12 cellular contexts compared by ENCODE assay signal in genomic region chr3:50239649-50240048, GRCh38. TPM values are rescaled to one million over a fixed set of nuclear protein-coding genes. Genes with fewer than 3 reads are reported as not detected.
DNase-seq lines count a peak whose midpoint lies in the region; ATAC-seq and TF ChIP-seq lines count a peak whose summit lies in the region.
"Had no signal": no experiment of that assay in that cellular context is flagged by ENCODE, and none has a peak within 500 bp of the region (broad histone marks: within the 10 kb centered on the region; RNA-seq: fewer than 3 reads in every experiment).

No MANE protein-coding gene starts in this region.

- peaks cover 21 to 93% (median 91%) of the 10 kb centered on the region in 5 donors for H3K4me1 ChIP-seq in subcutaneous abdominal adipose tissue (ENCODE audit: control insufficient read depth in 5 of 5, insufficient read depth in 5 of 5, low read length in 5 of 5)

- peak overlapping the region; percentile 99 for H3K4me3 Mint-ChIP-seq in activated CD4-positive, alpha-beta T cell treated with anti-CD3 and anti-CD28 coated beads, Interleukin-2, amount 10 ng/mL, durations not matched to agents 24 days and 14 days
- H3K4me3 Mint-ChIP-seq in activated T-helper 2 cell treated with anti-CD3 and anti-CD28 coated beads, Interferon-gamma antibody, Interleukin-2, Interleukin-4, amounts not matched to agents 10 μg/mL and 5 μg/mL and 100 μg/mL, durations not matched to agents 14 hours and 24 hours and 36 hours (ENCODE audit: low read depth) = peak overlapping the region; percentile 55

- H3K27ac ChIP-seq in layer of hippocampus (ENCODE audit: low read depth, low read length) (peak overlapping the region; percentile 86), subcutaneous abdominal adipose tissue (ENCODE audit: low read depth, low read length) (peak overlapping the region; percentile 92)
- H3K27ac ChIP-seq: WERI-Rb-1 had no signal

- no peak for TF ChIP-seq CTCF in GM10266 (IDR thresholded peaks at IDR 0.05; ENCODE audit: control insufficient read depth, insufficient read depth, low read depth, missing control alignments)

- peaks cover 30% of the 10 kb centered on the region for H3K36me3 Mint-ChIP-seq in activated CD4-positive, alpha-beta T cell treated with anti-CD3 and anti-CD28 coated beads, Interleukin-2, amount 10 ng/mL, durations not matched to agents 24 days and 14 days (ENCODE audit: low read depth)
- H3K36me3 Mint-ChIP-seq in activated T-helper 2 cell treated with anti-CD3 and anti-CD28 coated beads, Interferon-gamma antibody, Interleukin-2, Interleukin-4, amounts not matched to agents 10 μg/mL and 5 μg/mL and 100 μg/mL, durations not matched to agents 14 hours and 24 hours and 36 hours (ENCODE audit: low read depth) = peaks cover 52% of the 10 kb centered on the region

- H3K9ac ChIP-seq in subcutaneous abdominal adipose tissue (ENCODE audit: low read length in 5 of 5) = peak overlapping the region; percentile 30 to 98 (median 49)

- H3K36me3 ChIP-seq in subcutaneous abdominal adipose tissue (ENCODE audit: control insufficient read depth in 5 of 5, insufficient read depth in 5 of 5, low read length in 5 of 5) = peaks cover 0 to 19% (median 12%) of the 10 kb centered on the region in 5 donors
- H3K36me3 ChIP-seq: colonic mucosa had no signal

- ATAC-seq in HG03521 (IDR thresholded peaks at IDR 0.05; ENCODE audit: unreplicated experiment) = no peak

- DNase-seq in activated CD4-positive, alpha-beta T cell treated with anti-CD3 and anti-CD28 coated beads, Interleukin-2, amount 10 ng/mL, durations not matched to agents 24 days and 14 days = no peak
- no peak for DNase-seq in activated CD4-positive, alpha-beta T cell treated with anti-CD3 and anti-CD28 coated beads, Interleukin-2, amount 50 U/mL, for 48 hours
- no peak for DNase-seq in activated T-helper 2 cell treated with anti-CD3 and anti-CD28 coated beads, Interferon-gamma antibody, Interleukin-2, Interleukin-4, amounts not matched to agents 10 μg/mL and 5 μg/mL and 100 μg/mL, durations not matched to agents 14 hours and 24 hours and 36 hours (ENCODE audit: low spot score)
- DNase-seq in GM10266 (ENCODE audit: extremely low spot score) = no peak
- DNase-seq in posterior vena cava (ENCODE audit: low spot score) = no peak
- DNase-seq: colonic mucosa, islet precursor cell, WERI-Rb-1 had no signal

- intact Hi-C loops in activated CD4-positive, alpha-beta T cell treated with anti-CD3 and anti-CD28 coated beads, Interleukin-2, amount 10 ng/mL, durations not matched to agents 24 days and 14 days (cut with micrococcal nuclease) = loop anchor here (5.0 kb wide), 5 partner anchors 98 to 1522 kb away; partner anchors contain the start of genes C3orf18, CISH, HEMK1 and IP6K1
- intact Hi-C loops in activated T-helper 2 cell treated with anti-CD3 and anti-CD28 coated beads, Interferon-gamma antibody, Interleukin-2, Interleukin-4, amounts not matched to agents 10 μg/mL and 5 μg/mL and 100 μg/mL, durations not matched to agents 14 hours and 24 hours and 36 hours (cut with micrococcal nuclease) = loop anchor here (5.0 kb wide), 3 partner anchors 83 to 363 kb away; partner anchors contain the start of gene HYAL2
- intact Hi-C loops in posterior vena cava (cut with DNase I) = no loop called here

- H3K4me3 ChIP-seq in subcutaneous abdominal adipose tissue (ENCODE audit: low read depth in 1 of 5, low read length in 5 of 5) = peak overlapping the region in 3 of 5 donors; percentile 22 to 99 (median 95)

- H3K27ac Mint-ChIP-seq in activated CD4-positive, alpha-beta T cell treated with anti-CD3 and anti-CD28 coated beads, Interleukin-2, amount 10 ng/mL, durations not matched to agents 24 days and 14 days = peak overlapping the region; percentile 82
- H3K27ac Mint-ChIP-seq in activated T-helper 2 cell treated with anti-CD3 and anti-CD28 coated beads, Interferon-gamma antibody, Interleukin-2, Interleukin-4, amounts not matched to agents 10 μg/mL and 5 μg/mL and 100 μg/mL, durations not matched to agents 14 hours and 24 hours and 36 hours = no peak overlapping the region

- H3K27me3 ChIP-seq in layer of hippocampus (ENCODE audit: control insufficient read depth, insufficient read depth, low read length) = no peaks in the 10 kb centered on the region
- H3K27me3 ChIP-seq in subcutaneous abdominal adipose tissue (ENCODE audit: control insufficient read depth in 5 of 5, insufficient read depth in 4 of 5, low read length in 5 of 5) = no peaks in the 10 kb centered on the region
- H3K27me3 ChIP-seq: colonic mucosa had no signal

- H3K9me3 ChIP-seq in subcutaneous abdominal adipose tissue (ENCODE audit: control insufficient read depth in 5 of 5, low read length in 5 of 5) = no peaks in the 10 kb centered on the region
- H3K9me3 ChIP-seq: colonic mucosa had no signal

- peaks cover 55% of the 10 kb centered on the region for H3K4me1 Mint-ChIP-seq in activated CD4-positive, alpha-beta T cell treated with anti-CD3 and anti-CD28 coated beads, Interleukin-2, amount 10 ng/mL, durations not matched to agents 24 days and 14 days
- H3K4me1 Mint-ChIP-seq in activated T-helper 2 cell treated with anti-CD3 and anti-CD28 coated beads, Interferon-gamma antibody, Interleukin-2, Interleukin-4, amounts not matched to agents 10 μg/mL and 5 μg/mL and 100 μg/mL, durations not matched to agents 14 hours and 24 hours and 36 hours (ENCODE audit: low read depth) = peaks cover 56% of the 10 kb centered on the region

- no peaks in the 10 kb centered on the region for H3K27me3 Mint-ChIP-seq in activated CD4-positive, alpha-beta T cell treated with anti-CD3 and anti-CD28 coated beads, Interleukin-2, amount 10 ng/mL, durations not matched to agents 24 days and 14 days
- no peaks in the 10 kb centered on the region for H3K27me3 Mint-ChIP-seq in activated T-helper 2 cell treated with anti-CD3 and anti-CD28 coated beads, Interferon-gamma antibody, Interleukin-2, Interleukin-4, amounts not matched to agents 10 μg/mL and 5 μg/mL and 100 μg/mL, durations not matched to agents 14 hours and 24 hours and 36 hours (ENCODE audit: low read depth)

- no peaks in the 10 kb centered on the region for H3K9me3 Mint-ChIP-seq in activated CD4-positive, alpha-beta T cell treated with anti-CD3 and anti-CD28 coated beads, Interleukin-2, amount 10 ng/mL, durations not matched to agents 24 days and 14 days
- H3K9me3 Mint-ChIP-seq in activated T-helper 2 cell treated with anti-CD3 and anti-CD28 coated beads, Interferon-gamma antibody, Interleukin-2, Interleukin-4, amounts not matched to agents 10 μg/mL and 5 μg/mL and 100 μg/mL, durations not matched to agents 14 hours and 24 hours and 36 hours = no peaks in the 10 kb centered on the region

RNA-seq across cellular contexts. Expression of gene GNAI2, which starts 3.6 kb away (rescaled TPM):
- total RNA-seq in activated CD4-positive, alpha-beta T cell treated with anti-CD3 and anti-CD28 coated beads, Interleukin-2, amount 10 ng/mL, durations not matched to agents 24 days and 14 days = 225 and 232 TPM in 2 replicates
- total RNA-seq in activated T-helper 2 cell treated with anti-CD3 and anti-CD28 coated beads, Interferon-gamma antibody, Interleukin-2, Interleukin-4, amounts not matched to agents 10 μg/mL and 5 μg/mL and 100 μg/mL, durations not matched to agents 14 hours and 24 hours and 36 hours = 267 and 269 TPM in 2 replicates
- 100 to 1,000 TPM; 261 to 265 TPM for total RNA-seq in posterior vena cava

RNA-seq across cellular contexts. Expression of gene SEMA3B, which starts 29.3 kb away (rescaled TPM):
- 0.45 and 0.82 TPM in 2 replicates for total RNA-seq in activated CD4-positive, alpha-beta T cell treated with anti-CD3 and anti-CD28 coated beads, Interleukin-2, amount 10 ng/mL, durations not matched to agents 24 days and 14 days
- total RNA-seq in activated T-helper 2 cell treated with anti-CD3 and anti-CD28 coated beads, Interferon-gamma antibody, Interleukin-2, Interleukin-4, amounts not matched to agents 10 μg/mL and 5 μg/mL and 100 μg/mL, durations not matched to agents 14 hours and 24 hours and 36 hours = 0.30 and 0.68 TPM in 2 replicates
- total RNA-seq in posterior vena cava = 10 to 100 TPM; 18.6 to 39.7 TPM

RNA-seq across cellular contexts. Expression of gene SLC38A3, which starts 34.6 kb away (rescaled TPM):
- total RNA-seq in activated CD4-positive, alpha-beta T cell treated with anti-CD3 and anti-CD28 coated beads, Interleukin-2, amount 10 ng/mL, durations not matched to agents 24 days and 14 days = not detected in 2 replicates
- total RNA-seq in activated T-helper 2 cell treated with anti-CD3 and anti-CD28 coated beads, Interferon-gamma antibody, Interleukin-2, Interleukin-4, amounts not matched to agents 10 μg/mL and 5 μg/mL and 100 μg/mL, durations not matched to agents 14 hours and 24 hours and 36 hours = not detected in 2 replicates
- under 1 TPM; 0.37 to 0.62 TPM for total RNA-seq in posterior vena cava

RNA-seq across cellular contexts. Expression of gene LSMEM2, which starts 39.2 kb away (rescaled TPM):
- not detected in 2 replicates for total RNA-seq in activated CD4-positive, alpha-beta T cell treated with anti-CD3 and anti-CD28 coated beads, Interleukin-2, amount 10 ng/mL, durations not matched to agents 24 days and 14 days
- not detected in 2 replicates for total RNA-seq in activated T-helper 2 cell treated with anti-CD3 and anti-CD28 coated beads, Interferon-gamma antibody, Interleukin-2, Interleukin-4, amounts not matched to agents 10 μg/mL and 5 μg/mL and 100 μg/mL, durations not matched to agents 14 hours and 24 hours and 36 hours
- total RNA-seq in posterior vena cava = under 1 TPM in 1 of 2 donors, not detected in 1; 0.37 TPM
- total RNA-seq: colonic mucosa, NCI-H460 had no signal

RNA-seq across cellular contexts. Expression of gene GNAT1, which starts 48.2 kb away (rescaled TPM):
- not detected in 2 replicates for total RNA-seq in activated CD4-positive, alpha-beta T cell treated with anti-CD3 and anti-CD28 coated beads, Interleukin-2, amount 10 ng/mL, durations not matched to agents 24 days and 14 days
- total RNA-seq in activated T-helper 2 cell treated with anti-CD3 and anti-CD28 coated beads, Interferon-gamma antibody, Interleukin-2, Interleukin-4, amounts not matched to agents 10 μg/mL and 5 μg/mL and 100 μg/mL, durations not matched to agents 14 hours and 24 hours and 36 hours = not detected in 2 replicates
- total RNA-seq in posterior vena cava = not detected
- total RNA-seq: colonic mucosa, NCI-H460 had no signal

Comparison
In these comparisons a context has a peak if more than half of its experiments do, and no peak if none do; other contexts are left out.
1. RNA of gene SEMA3B, which starts 29.3 kb away (total RNA-seq): 18.6 to 39.7 TPM in posterior vena cava; 0.45 to 0.82 TPM in activated CD4-positive, alpha-beta T cell treated with anti-CD3 and anti-CD28 coated beads, Interleukin-2, amount 10 ng/mL, durations not matched to agents 24 days and 14 days and 0.30 to 0.68 TPM in activated T-helper 2 cell treated with anti-CD3 and anti-CD28 coated beads, Interferon-gamma antibody, Interleukin-2, Interleukin-4, amounts not matched to agents 10 μg/mL and 5 μg/mL and 100 μg/mL, durations not matched to agents 14 hours and 24 hours and 36 hours; every median in the first group is over 10 times any median in the second.
2. intact Hi-C loops: an anchor here in activated CD4-positive, alpha-beta T cell treated with anti-CD3 and anti-CD28 coated beads, Interleukin-2, amount 10 ng/mL, durations not matched to agents 24 days and 14 days (5.0 kb wide) and activated T-helper 2 cell treated with anti-CD3 and anti-CD28 coated beads, Interferon-gamma antibody, Interleukin-2, Interleukin-4, amounts not matched to agents 10 μg/mL and 5 μg/mL and 100 μg/mL, durations not matched to agents 14 hours and 24 hours and 36 hours (5.0 kb wide); none called in posterior vena cava.